Comparison of ENCODE assay signal across 1 cellular context in the genomic region with DNA sequence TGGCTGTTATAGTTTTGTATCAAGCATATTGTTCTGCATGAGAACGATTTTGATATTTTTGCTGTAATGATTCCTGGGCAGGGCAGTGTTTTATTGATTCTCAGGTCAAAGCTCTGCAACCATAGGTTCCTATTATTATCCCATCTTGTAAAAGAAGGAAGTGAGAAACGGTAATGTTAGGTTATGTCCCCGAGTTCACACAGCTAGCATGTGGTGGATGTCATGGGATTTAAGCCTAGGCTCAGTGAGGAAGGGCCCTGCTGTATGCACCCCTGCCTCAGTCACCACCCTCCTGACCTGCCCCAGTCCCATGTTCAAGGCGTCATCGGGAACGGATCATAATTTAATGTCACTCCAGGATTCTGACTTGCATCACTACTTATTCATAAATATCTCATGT.
TF ChIP-seq lines count a peak whose summit lies in the region.

No MANE protein-coding gene starts in this region.

TF ChIP-seq in GM12878, 131 proteins besides CTCF, POLR2A, EP300 and RAD21 (continues in another document):
- TF ChIP-seq MEF2A (IDR thresholded peaks at IDR 0.05; ENCODE audit: insufficient read depth, low read depth, low read length) (no peak), RAD51 (IDR thresholded peaks at IDR 0.05) (no peak), ZNF622 (IDR thresholded peaks at IDR 0.05) (no peak), MYB (IDR thresholded peaks at IDR 0.05; ENCODE audit: borderline replicate concordance, low read depth, low read length) (no peak), USF1 (IDR thresholded peaks at IDR 0.05; ENCODE audit: borderline replicate concordance, extremely low read length, insufficient read depth, low read depth, low read length) (no peak), E2F8 (IDR thresholded peaks at IDR 0.05; ENCODE audit: low read depth, partially characterized antibody) (no peak), SPI1 (IDR thresholded peaks at IDR 0.05; ENCODE audit: borderline replicate concordance, insufficient read depth, low read depth, low read length) (peak; percentile 96), ZZZ3 (IDR thresholded peaks at IDR 0.05; ENCODE audit: control insufficient read depth, insufficient read length, low read depth) (no peak), EZH2 (IDR thresholded peaks at IDR 0.05; ENCODE audit: borderline replicate concordance, control insufficient read depth, low read depth, low read length) (no peak), TAF1 (IDR thresholded peaks at IDR 0.05; ENCODE audit: borderline replicate concordance, low read depth, low read length) (no peak), EED (IDR thresholded peaks at IDR 0.05; ENCODE audit: low read depth) (0 out of 2 replicates have a peak, but pooled peaks have one; percentile 25), RELA (IDR thresholded peaks at IDR 0.05; ENCODE audit: borderline replicate concordance, partially characterized antibody) (no peak), POU2F2 (IDR thresholded peaks at IDR 0.05; ENCODE audit: borderline replicate concordance, low read depth, low read length) (no peak), HDAC2 (IDR thresholded peaks at IDR 0.05) (no peak), POLR2AphosphoS2 (IDR thresholded peaks at IDR 0.05; ENCODE audit: low read depth, low read length) (no peak), BCL3 (IDR thresholded peaks at IDR 0.05; ENCODE audit: borderline replicate concordance, insufficient read depth, low read depth, low read length, poor library complexity, severe bottlenecking) (no peak), DPF2 (IDR thresholded peaks at IDR 0.05) (peak; percentile 45; the same call in 1 of the 2 replicates), SMAD5 (IDR thresholded peaks at IDR 0.05; ENCODE audit: low read depth) (no peak), TCF7 (IDR thresholded peaks at IDR 0.05; ENCODE audit: borderline replicate concordance) (no peak), CHD2 (IDR thresholded peaks at IDR 0.05; ENCODE audit: borderline replicate concordance, low read depth, low read length) (no peak), NR2C1 (IDR thresholded peaks at IDR 0.05) (no peak), ATF3 (IDR thresholded peaks at IDR 0.05; ENCODE audit: borderline replicate concordance, extremely low read depth, low read depth, low read length) (no peak), ZNF384 (IDR thresholded peaks at IDR 0.05; ENCODE audit: borderline replicate concordance, low read depth, low read length) (no peak), LARP7 (IDR thresholded peaks at IDR 0.05) (no peak), ETV6 (conservative IDR thresholded peaks at IDR 0.05 in 1 of 2, IDR thresholded peaks at IDR 0.05 in 1 of 2; ENCODE audit: borderline replicate concordance in 1 of 2, low read depth in 1 of 2) (no peak), BCL11A (IDR thresholded peaks at IDR 0.05; ENCODE audit: low read depth, low read length) (no peak), FOS (IDR thresholded peaks at IDR 0.05; ENCODE audit: borderline replicate concordance, extremely low read depth, insufficient read length) (no peak), BHLHE40 (IDR thresholded peaks at IDR 0.05; ENCODE audit: borderline replicate concordance in 1 of 2, low read depth in 2 of 2, low read length in 1 of 2) (peak in 1 of 2 experiments; percentile 10; a peak in 1 of 4 replicates), PML (IDR thresholded peaks at IDR 0.05; ENCODE audit: low read length) (no peak), IKZF1 (conservative IDR thresholded peaks at IDR 0.05) (peak; percentile 34; the same call in 1 of the 2 replicates), KLF5 (IDR thresholded peaks at IDR 0.05; ENCODE audit: partially characterized antibody) (no peak), ZNF687 (IDR thresholded peaks at IDR 0.05) (peak; percentile 33; the same call in 1 of the 2 replicates), HDAC6 (IDR thresholded peaks at IDR 0.05; ENCODE audit: unreplicated experiment) (no peak), CBX5 (IDR thresholded peaks at IDR 0.05; ENCODE audit: low read depth) (no peak), RFX5 (IDR thresholded peaks at IDR 0.05; ENCODE audit: low read depth, low read length) (no peak), SREBF1 (IDR thresholded peaks at IDR 0.05; ENCODE audit: low read length) (no peak), RUNX3 (IDR thresholded peaks at IDR 0.05; ENCODE audit: low read length) (0 out of 2 replicates have a peak, but pooled peaks have one; percentile 12), ATF2 (IDR thresholded peaks at IDR 0.05; ENCODE audit: low read length) (0 out of 2 replicates have a peak, but pooled peaks have one; percentile 32), FOXM1 (IDR thresholded peaks at IDR 0.05; ENCODE audit: low read depth, low read length) (no peak), CHD4 (IDR thresholded peaks at IDR 0.05) (no peak), STAT1 (conservative IDR thresholded peaks at IDR 0.05) (no peak), KAT2A (conservative IDR thresholded peaks at IDR 0.05; ENCODE audit: control insufficient read depth, low read depth, low read length) (no peak), MAX (IDR thresholded peaks at IDR 0.05; ENCODE audit: low read depth, low read length) (peak; percentile 34; the same call in 1 of the 2 replicates)
- TF ChIP-seq, protein P1, sequence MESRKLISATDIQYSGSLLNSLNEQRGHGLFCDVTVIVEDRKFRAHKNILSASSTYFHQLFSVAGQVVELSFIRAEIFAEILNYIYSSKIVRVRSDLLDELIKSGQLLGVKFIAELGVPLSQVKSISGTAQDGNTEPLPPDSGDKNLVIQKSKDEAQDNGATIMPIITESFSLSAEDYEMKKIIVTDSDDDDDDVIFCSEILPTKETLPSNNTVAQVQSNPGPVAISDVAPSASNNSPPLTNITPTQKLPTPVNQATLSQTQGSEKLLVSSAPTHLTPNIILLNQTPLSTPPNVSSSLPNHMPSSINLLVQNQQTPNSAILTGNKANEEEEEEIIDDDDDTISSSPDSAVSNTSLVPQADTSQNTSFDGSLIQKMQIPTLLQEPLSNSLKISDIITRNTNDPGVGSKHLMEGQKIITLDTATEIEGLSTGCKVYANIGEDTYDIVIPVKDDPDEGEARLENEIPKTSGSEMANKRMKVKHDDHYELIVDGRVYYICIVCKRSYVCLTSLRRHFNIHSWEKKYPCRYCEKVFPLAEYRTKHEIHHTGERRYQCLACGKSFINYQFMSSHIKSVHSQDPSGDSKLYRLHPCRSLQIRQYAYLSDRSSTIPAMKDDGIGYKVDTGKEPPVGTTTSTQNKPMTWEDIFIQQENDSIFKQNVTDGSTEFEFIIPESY (IDR thresholded peaks at IDR 0.05): no peak
- TF ChIP-seq, protein P2, sequence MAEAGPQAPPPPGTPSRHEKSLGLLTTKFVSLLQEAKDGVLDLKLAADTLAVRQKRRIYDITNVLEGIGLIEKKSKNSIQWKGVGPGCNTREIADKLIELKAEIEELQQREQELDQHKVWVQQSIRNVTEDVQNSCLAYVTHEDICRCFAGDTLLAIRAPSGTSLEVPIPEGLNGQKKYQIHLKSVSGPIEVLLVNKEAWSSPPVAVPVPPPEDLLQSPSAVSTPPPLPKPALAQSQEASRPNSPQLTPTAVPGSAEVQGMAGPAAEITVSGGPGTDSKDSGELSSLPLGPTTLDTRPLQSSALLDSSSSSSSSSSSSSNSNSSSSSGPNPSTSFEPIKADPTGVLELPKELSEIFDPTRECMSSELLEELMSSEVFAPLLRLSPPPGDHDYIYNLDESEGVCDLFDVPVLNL (IDR thresholded peaks at IDR 0.05; ENCODE audit: low read depth, low read length): no peak
- TF ChIP-seq, protein P3, sequence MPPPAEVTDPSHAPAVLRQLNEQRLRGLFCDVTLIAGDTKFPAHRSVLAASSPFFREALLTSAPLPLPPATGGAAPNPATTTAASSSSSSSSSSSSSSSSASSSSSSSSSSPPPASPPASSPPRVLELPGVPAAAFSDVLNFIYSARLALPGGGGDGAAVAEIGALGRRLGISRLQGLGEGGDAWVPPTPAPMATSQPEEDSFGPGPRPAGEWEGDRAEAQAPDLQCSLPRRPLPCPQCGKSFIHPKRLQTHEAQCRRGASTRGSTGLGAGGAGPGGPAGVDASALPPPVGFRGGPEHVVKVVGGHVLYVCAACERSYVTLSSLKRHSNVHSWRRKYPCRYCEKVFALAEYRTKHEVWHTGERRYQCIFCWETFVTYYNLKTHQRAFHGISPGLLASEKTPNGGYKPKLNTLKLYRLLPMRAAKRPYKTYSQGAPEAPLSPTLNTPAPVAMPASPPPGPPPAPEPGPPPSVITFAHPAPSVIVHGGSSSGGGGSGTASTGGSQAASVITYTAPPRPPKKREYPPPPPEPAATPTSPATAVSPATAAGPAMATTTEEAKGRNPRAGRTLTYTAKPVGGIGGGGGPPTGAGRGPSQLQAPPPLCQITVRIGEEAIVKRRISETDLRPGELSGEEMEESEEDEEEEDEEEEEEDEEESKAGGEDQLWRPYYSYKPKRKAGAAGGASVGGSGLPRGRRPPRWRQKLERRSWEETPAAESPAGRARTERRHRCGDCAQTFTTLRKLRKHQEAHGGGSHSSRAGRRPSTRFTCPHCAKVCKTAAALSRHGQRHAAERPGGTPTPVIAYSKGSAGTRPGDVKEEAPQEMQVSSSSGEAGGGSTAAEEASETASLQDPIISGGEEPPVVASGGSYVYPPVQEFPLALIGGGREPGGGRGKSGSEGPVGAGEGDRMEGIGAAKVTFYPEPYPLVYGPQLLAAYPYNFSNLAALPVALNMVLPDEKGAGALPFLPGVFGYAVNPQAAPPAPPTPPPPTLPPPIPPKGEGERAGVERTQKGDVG (CRISPR knock-in tag; IDR thresholded peaks at IDR 0.05): no peak
